In genomic region chr6:31969712-31970603, GRCh38 we compare ENCODE assay signal across 10 cellular contexts. TPM values are rescaled to one million over a fixed set of nuclear protein-coding genes. Genes with fewer than 3 reads are reported as not detected.
DNase-seq lines count a peak whose midpoint lies in the region; ATAC-seq, FAIRE-seq and TF ChIP-seq lines count a peak whose summit lies in the region.
"Had no signal": no experiment of that assay in that cellular context is flagged by ENCODE, and none has a peak within 500 bp of the region (broad histone marks: within the 10 kb centered on the region; RNA-seq: fewer than 3 reads in every experiment).

No MANE protein-coding gene starts in this region.

- FAIRE-seq in RCC 7860 (lab: Jason Lieb, UNC), result no peak
- FAIRE-seq: endometrium, HTR-8/SVneo had no signal

- TF ChIP-seq POLR2A in erythroblast (IDR thresholded peaks at IDR 0.05; ENCODE audit: low read length), result no peak

- intact Hi-C loops in sciatic nerve (cut with DNase I), result no loop called here

- ATAC-seq in sciatic nerve (no peak), HG03565 (IDR thresholded peaks at IDR 0.05; ENCODE audit: unreplicated experiment) (no peak)

- DNase-seq in EH (ENCODE audit: low read depth) (peak; percentile 25), RCC 7860 (ENCODE audit: low spot score) (peak; percentile 21), erythroblast (lab: John Stamatoyannopoulos, UW) (peak; percentile 51 to 62), sciatic nerve (ENCODE audit: low spot score) (peak; percentile 54), hippocampal formation (lab: John Stamatoyannopoulos, UW) (no peak), middle frontal gyrus (ENCODE audit: extremely low spot score, low spot score) (no peak), NCI-H446 (lab: John Stamatoyannopoulos, UW) (no peak)

RNA-seq across cellular contexts. Expression of gene DXO, which starts 2.0 kb away (rescaled TPM):
- total RNA-seq in sciatic nerve, result 23.0 TPM

RNA-seq across cellular contexts. Expression of gene SKIC2, which starts 11.0 kb away (rescaled TPM):
- 60.0 TPM for total RNA-seq in sciatic nerve

RNA-seq across cellular contexts. Expression of gene NELFE, which starts 11.2 kb away (rescaled TPM):
- 55.1 TPM for total RNA-seq in sciatic nerve

RNA-seq across cellular contexts. Expression of gene C4A, which starts 11.9 kb away (rescaled TPM):
- 453 TPM for total RNA-seq in sciatic nerve

RNA-seq across cellular contexts. Expression of gene CFB, which starts 24.1 kb away (rescaled TPM):
- total RNA-seq in sciatic nerve, result 72.6 TPM

Comparison
In these comparisons a context has a peak if more than half of its experiments do, and no peak if none do; other contexts are left out.
1. DNase-seq: peak in EH (single experiment), RCC 7860 (single experiment), erythroblast (2 of 2) and sciatic nerve (single experiment); none in hippocampal formation (0 of 2), middle frontal gyrus (single experiment) and NCI-H446 (0 of 2).